8 cellular contexts compared by ENCODE assay signal in the genomic region with DNA sequence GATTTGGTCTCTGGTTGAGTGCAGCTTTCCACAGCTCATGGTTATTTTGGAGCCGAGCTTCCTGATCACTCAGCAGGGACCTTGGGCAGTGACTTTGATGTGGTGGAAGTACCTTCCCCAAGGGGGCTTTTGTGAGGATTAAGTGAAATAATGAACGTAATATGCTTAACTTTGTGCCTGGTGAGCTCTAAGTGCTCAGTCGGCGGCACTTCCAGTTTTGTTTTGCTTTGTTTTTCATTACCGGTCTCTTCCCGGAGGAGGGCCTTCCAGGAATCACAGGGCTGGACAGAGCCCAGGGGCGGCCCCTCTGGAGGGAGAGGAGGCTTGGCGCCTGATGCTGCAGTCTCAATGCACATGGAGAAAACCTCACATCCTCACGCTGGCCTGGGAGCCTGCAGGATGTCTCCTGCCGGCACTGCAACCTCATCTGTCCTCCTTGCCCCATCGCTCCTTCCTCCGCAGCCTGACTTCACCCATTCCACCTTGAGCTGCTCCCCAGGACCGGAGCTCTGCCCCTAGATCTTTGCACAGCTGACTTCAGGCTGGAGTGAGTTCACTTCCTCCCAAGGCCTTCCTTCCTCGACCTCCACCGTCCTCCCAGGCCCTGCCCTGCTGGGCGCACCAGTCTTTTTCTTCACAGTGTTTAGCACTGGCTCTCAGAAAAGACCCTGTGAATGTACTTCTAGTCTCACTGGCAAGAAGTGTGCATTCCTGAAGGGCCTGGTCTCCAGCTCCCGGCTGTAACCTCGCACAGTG. TPM values are rescaled to one million over a fixed set of nuclear protein-coding genes. Genes with fewer than 3 reads are reported as not detected.
DNase-seq lines count a peak whose midpoint lies in the region; ATAC-seq and TF ChIP-seq lines count a peak whose summit lies in the region.

No MANE protein-coding gene starts in this region.

- peaks cover 72% of the 10 kb centered on the region for H3K4me1 Mint-ChIP-seq in activated CD4-positive, alpha-beta memory T cell treated with anti-CD3 and anti-CD28 coated beads for 36 hours (ENCODE audit: low read depth)
- peaks cover 46 to 49% of the 10 kb centered on the region in 2 donors for H3K4me1 Mint-ChIP-seq in natural killer cell treated with Interleukin-12 subunit alpha and Interleukin-12 subunit beta and Interleukin-15 and Interleukin-18, amount 100 ng/mL, for 72 hours (ENCODE audit: low read depth in 2 of 2)

- no peaks in the 10 kb centered on the region for H3K27me3 Mint-ChIP-seq in activated CD4-positive, alpha-beta memory T cell treated with anti-CD3 and anti-CD28 coated beads for 36 hours
- no peaks in the 10 kb centered on the region for H3K27me3 Mint-ChIP-seq in natural killer cell treated with Interleukin-12 subunit alpha and Interleukin-12 subunit beta and Interleukin-15 and Interleukin-18, amount 100 ng/mL, for 72 hours

- no peaks in the 10 kb centered on the region for H3K9me3 Mint-ChIP-seq in activated CD4-positive, alpha-beta memory T cell treated with anti-CD3 and anti-CD28 coated beads for 36 hours
- no peaks in the 10 kb centered on the region for H3K9me3 Mint-ChIP-seq in natural killer cell treated with Interleukin-12 subunit alpha and Interleukin-12 subunit beta and Interleukin-15 and Interleukin-18, amount 100 ng/mL, for 72 hours

- peak overlapping the region; percentile 82 for H3K4me3 Mint-ChIP-seq in activated CD4-positive, alpha-beta memory T cell treated with anti-CD3 and anti-CD28 coated beads for 36 hours
- peak overlapping the region; percentile 94 for H3K4me3 Mint-ChIP-seq in natural killer cell treated with Interleukin-12 subunit alpha and Interleukin-12 subunit beta and Interleukin-15 and Interleukin-18, amount 100 ng/mL, for 72 hours

- H3K27ac ChIP-seq in HEK293 (ENCODE audit: extremely low read depth, low read depth, low read length), result peak overlapping the region; percentile 71

- no peak for ATAC-seq in natural killer cell treated with Interleukin-12 subunit alpha and Interleukin-12 subunit beta and Interleukin-15 and Interleukin-18, amount 100 ng/mL, for 72 hours
- ATAC-seq in HG02678 (IDR thresholded peaks at IDR 0.05; ENCODE audit: unreplicated experiment) (no peak), HG02870 (IDR thresholded peaks at IDR 0.05; ENCODE audit: unreplicated experiment) (no peak)

- CTCF ChIA-PET in HEK293 (lab: Yijun Ruan, JAX), result interaction anchor here (0.8 to 11.0 kb wide), 12 partner anchors 11 to 69 kb away, joined by 3 to 105 read pairs (median 5); partner anchors contain the start of genes C19orf12 and POP4
- CTCF ChIA-PET in activated CD4-positive, alpha-beta memory T cell treated with anti-CD3 and anti-CD28 coated beads for 36 hours (lab: Charles Lee), result interaction anchor here (0.7 to 5.7 kb wide), 12 partner anchors 12 to 930 kb away, joined by 3 to 70 read pairs (median 8); partner anchors contain the start of genes C19orf12 and POP4

- peaks cover 0 to 4% of the 10 kb centered on the region in 2 experiments; a peak in 1 of 3 replicates for H3K36me3 ChIP-seq in HEK293 (ENCODE audit: control insufficient read depth in 2 of 2, insufficient read depth in 1 of 2, low read length in 2 of 2)

- TF ChIP-seq CTCF in HEK293 (tag by site-specific recombination; IDR thresholded peaks at IDR 0.05), result no peak

- H3K27ac Mint-ChIP-seq in activated CD4-positive, alpha-beta memory T cell treated with anti-CD3 and anti-CD28 coated beads for 36 hours, result peak overlapping the region; percentile 99
- H3K27ac Mint-ChIP-seq in natural killer cell treated with Interleukin-12 subunit alpha and Interleukin-12 subunit beta and Interleukin-15 and Interleukin-18, amount 100 ng/mL, for 72 hours, result peak overlapping the region; percentile 92 to 93

- peaks cover 52% of the 10 kb centered on the region for H3K4me1 ChIP-seq in HEK293 (ENCODE audit: control insufficient read depth, insufficient read depth, low read length)

- DNase-seq in activated CD4-positive, alpha-beta memory T cell treated with anti-CD3 and anti-CD28 coated beads for 36 hours, result peak; percentile 56
- DNase-seq in fibroblast of peridontal ligament (ENCODE audit: extremely low read depth) (peak; percentile 76), NCI-H1436 treated with DMSO at 0.1 percent for 48 hours (lab: John Stamatoyannopoulos, UW) (no peak)
- no peak for DNase-seq in natural killer cell treated with Interleukin-12 subunit alpha and Interleukin-12 subunit beta and Interleukin-15 and Interleukin-18, amount 100 ng/mL, for 72 hours (ENCODE audit: low spot score)
- DNase-seq in effector CD4-positive, alpha-beta T cell, result no peak

- POLR2A ChIA-PET in HEK293 (lab: Yijun Ruan, JAX), result interaction anchor here (1.3 to 4.7 kb wide), 3 partner anchors 49 to 61 kb away, joined by 3 to 37 read pairs (median 25); partner anchors contain the start of genes C19orf12 and POP4
- POLR2A ChIA-PET in activated CD4-positive, alpha-beta memory T cell treated with anti-CD3 and anti-CD28 coated beads for 36 hours (lab: Charles Lee), result interaction anchor here (0.8 to 5.4 kb wide), 8 partner anchors 9 to 60 kb away, joined by 3 to 46 read pairs (median 4); partner anchors contain the start of genes C19orf12 and POP4

- H3K36me3 Mint-ChIP-seq in activated CD4-positive, alpha-beta memory T cell treated with anti-CD3 and anti-CD28 coated beads for 36 hours, result peaks cover 32% of the 10 kb centered on the region
- H3K36me3 Mint-ChIP-seq in natural killer cell treated with Interleukin-12 subunit alpha and Interleukin-12 subunit beta and Interleukin-15 and Interleukin-18, amount 100 ng/mL, for 72 hours, result peaks cover 8% of the 10 kb centered on the region

- no peak overlapping the region for H3K4me3 ChIP-seq in HEK293 (ENCODE audit: low read depth, low read length)

- no peaks in the 10 kb centered on the region for H3K9me3 ChIP-seq in HEK293 (ENCODE audit: control insufficient read depth, insufficient read depth, low read depth, low read length)

- intact Hi-C loops in activated CD4-positive, alpha-beta memory T cell treated with anti-CD3 and anti-CD28 coated beads for 36 hours (cut with micrococcal nuclease), result loop anchor here (1.0 to 2.0 kb wide), 2 partner anchors 13 to 48 kb away; partner anchors contain the start of gene C19orf12

TF ChIP-seq in HEK293, 187 proteins besides CTCF, POLR2A, EP300 and RAD21 (continues in another document):
- TF ChIP-seq ZBTB20 (tag by site-specific recombination; IDR thresholded peaks at IDR 0.05), result peak; percentile 61; the same call in 1 of the 2 replicates
- TF ChIP-seq ZNF624 (tag by site-specific recombination; IDR thresholded peaks at IDR 0.05), result no peak
- no peak for TF ChIP-seq ZNF571 (tag by site-specific recombination; IDR thresholded peaks at IDR 0.05)
- no peak for TF ChIP-seq PBX3 (CRISPR knock-in tag; IDR thresholded peaks at IDR 0.05)
- no peak for TF ChIP-seq ZNF473 (tag by site-specific recombination; IDR thresholded peaks at IDR 0.05)
- TF ChIP-seq OSR2 (tag by site-specific recombination; IDR thresholded peaks at IDR 0.05), result peak; percentile 91
- TF ChIP-seq MYNN (tag by site-specific recombination; IDR thresholded peaks at IDR 0.05; ENCODE audit: borderline replicate concordance), result no peak
- no peak for TF ChIP-seq ZNF830 (tag by site-specific recombination; IDR thresholded peaks at IDR 0.05; ENCODE audit: low read depth)
- TF ChIP-seq GLI4 (tag by site-specific recombination; IDR thresholded peaks at IDR 0.05), result no peak
- no peak for TF ChIP-seq ZNF548 (tag by site-specific recombination; IDR thresholded peaks at IDR 0.05)
- no peak for TF ChIP-seq ZFP37 (tag by site-specific recombination; IDR thresholded peaks at IDR 0.05)
- TF ChIP-seq PRDM1 (tag by site-specific recombination; IDR thresholded peaks at IDR 0.05), result no peak
- TF ChIP-seq ZNF292 (tag by site-specific recombination; IDR thresholded peaks at IDR 0.05; ENCODE audit: borderline replicate concordance, low read depth), result no peak
- no peak; the same call in 1 of the 2 replicates for TF ChIP-seq ZNF366 (tag by site-specific recombination; conservative IDR thresholded peaks at IDR 0.05)
- TF ChIP-seq ZNF202 (tag by site-specific recombination; IDR thresholded peaks at IDR 0.05; ENCODE audit: borderline replicate concordance), result no peak
- peak; percentile 37; the same call in 1 of the 2 replicates for TF ChIP-seq ATF2 (tag by site-specific recombination; IDR thresholded peaks at IDR 0.05; ENCODE audit: low read depth)
- no peak for TF ChIP-seq ZNF621 (tag by site-specific recombination; IDR thresholded peaks at IDR 0.05)

RNA-seq across cellular contexts. Expression of gene PLEKHF1, which starts 1.6 kb away (rescaled TPM):
- total RNA-seq in activated CD4-positive, alpha-beta memory T cell treated with anti-CD3 and anti-CD28 coated beads for 36 hours, result 10 to 100 TPM; 23.6 to 24.3 TPM
- total RNA-seq in natural killer cell treated with Interleukin-12 subunit alpha and Interleukin-12 subunit beta and Interleukin-15 and Interleukin-18, amount 100 ng/mL, for 72 hours, result 10 to 100 TPM; 15.6 to 17.7 TPM

RNA-seq across cellular contexts. Expression of gene C19orf12, which starts 48.2 kb away (rescaled TPM):
- 10 to 100 TPM; 32.6 to 32.8 TPM for total RNA-seq in activated CD4-positive, alpha-beta memory T cell treated with anti-CD3 and anti-CD28 coated beads for 36 hours
- total RNA-seq in natural killer cell treated with Interleukin-12 subunit alpha and Interleukin-12 subunit beta and Interleukin-15 and Interleukin-18, amount 100 ng/mL, for 72 hours, result 10 to 100 TPM; 44.8 to 50.8 TPM

Comparison
In these comparisons a context has a peak if more than half of its experiments do, and no peak if none do; other contexts are left out.
1. DNase-seq: peak in activated CD4-positive, alpha-beta memory T cell treated with anti-CD3 and anti-CD28 coated beads for 36 hours (single experiment) and fibroblast of peridontal ligament (single experiment); none in natural killer cell treated with Interleukin-12 subunit alpha and Interleukin-12 subunit beta and Interleukin-15 and Interleukin-18, amount 100 ng/mL, for 72 hours (single experiment), effector CD4-positive, alpha-beta T cell (single experiment) and NCI-H1436 treated with DMSO at 0.1 percent for 48 hours (single experiment).